Comparison of ENCODE assay signal across 8 cellular contexts in genomic region chr4:6270691-6271121, GRCh38. TPM values are rescaled to one million over a fixed set of nuclear protein-coding genes. Genes with fewer than 3 reads are reported as not detected.
A peak's percentile ranks its signal among the peaks of the same experiment; 100 is the strongest.
DNase-seq lines count a peak whose midpoint lies in the region; ATAC-seq, FAIRE-seq and TF ChIP-seq lines count a peak whose summit lies in the region.

No MANE protein-coding gene starts in this region.

- H3K36me3 ChIP-seq in ascending aorta = no peaks in the 10 kb centered on the region
- H3K36me3 ChIP-seq in kidney (ENCODE audit: control insufficient read depth in 1 of 2, insufficient read depth in 2 of 2, low read length in 2 of 2) = no peaks in the 10 kb centered on the region
- H3K36me3 ChIP-seq in thoracic aorta = no peaks in the 10 kb centered on the region

- H3K27me3 ChIP-seq in ascending aorta = no peaks in the 10 kb centered on the region
- no peaks in the 10 kb centered on the region for H3K27me3 ChIP-seq in thoracic aorta (replicated peaks; ENCODE audit: insufficient read depth)

- ATAC-seq in thoracic aorta (ENCODE audit: insufficient number of reproducible peaks, low FRiP score, low read depth) = no peak
- ATAC-seq in HG02885 (IDR thresholded peaks at IDR 0.05; ENCODE audit: poor library complexity, unreplicated experiment) = no peak

- no peak overlapping the region for H3K27ac Mint-ChIP-seq in T-helper 2 cell treated with Interferon-gamma antibody and Interleukin-4, amounts not matched to agents 5 μg/mL and 100 μg/mL, for 36 hours

- H3K9me3 Mint-ChIP-seq in T-helper 2 cell treated with Interferon-gamma antibody and Interleukin-4, amounts not matched to agents 5 μg/mL and 100 μg/mL, for 36 hours = no peaks in the 10 kb centered on the region

- peak overlapping the region; percentile 41 to 49 for H3K9ac ChIP-seq in kidney (ENCODE audit: low read length in 2 of 2)

- no peaks in the 10 kb centered on the region for H3K9me3 ChIP-seq in ascending aorta
- H3K9me3 ChIP-seq in kidney (ENCODE audit: control insufficient read depth in 1 of 2, low read length in 2 of 2) = no peaks in the 10 kb centered on the region
- H3K9me3 ChIP-seq in thoracic aorta = no peaks in the 10 kb centered on the region

- no peak for DNase-seq in T-helper 2 cell treated with Interferon-gamma antibody and Interleukin-4, amounts not matched to agents 5 μg/mL and 100 μg/mL, for 36 hours (ENCODE audit: low spot score)
- DNase-seq in T-helper 2 cell (no peak), ascending aorta (ENCODE audit: low spot score in 2 of 2) (no peak), kidney (peak; percentile 63), thoracic aorta (ENCODE audit: low spot score) (no peak), DMS153 (lab: John Stamatoyannopoulos, UW) (no peak), SHP77 (lab: John Stamatoyannopoulos, UW) (no peak)

- intact Hi-C loops in ascending aorta (cut with DNase I) (loop anchor here (1.0 to 10.0 kb wide), 4 partner anchors 11 to 1276 kb away; partner anchors contain the start of gene MAN2B2), kidney (cut with DNase I) (no loop called here)

- FAIRE-seq in kidney (lab: Jason Lieb, UNC) = no peak

- peak overlapping the region; percentile 82 to 95 for H3K4me3 ChIP-seq in ascending aorta
- peak overlapping the region; percentile 19 to 80 for H3K4me3 ChIP-seq in kidney (ENCODE audit: low read length in 2 of 2)
- peak overlapping the region; percentile 83 for H3K4me3 ChIP-seq in thoracic aorta

- peaks cover 14% of the 10 kb centered on the region for H3K4me1 Mint-ChIP-seq in T-helper 2 cell treated with Interferon-gamma antibody and Interleukin-4, amounts not matched to agents 5 μg/mL and 100 μg/mL, for 36 hours (ENCODE audit: low read depth)

- peaks cover 25 to 44% of the 10 kb centered on the region in 2 donors for H3K4me1 ChIP-seq in ascending aorta
- peaks cover 6 to 18% of the 10 kb centered on the region in 2 donors for H3K4me1 ChIP-seq in kidney (ENCODE audit: control insufficient read depth in 1 of 2, insufficient read depth in 1 of 2, low read depth in 1 of 2, low read length in 2 of 2)
- peaks cover 42 to 60% of the 10 kb centered on the region in 2 donors for H3K4me1 ChIP-seq in thoracic aorta (ENCODE audit: control insufficient read depth in 1 of 2, low read depth in 2 of 2)

- no peaks in the 10 kb centered on the region for H3K36me3 Mint-ChIP-seq in T-helper 2 cell treated with Interferon-gamma antibody and Interleukin-4, amounts not matched to agents 5 μg/mL and 100 μg/mL, for 36 hours (ENCODE audit: low read depth)

- H3K4me3 Mint-ChIP-seq in T-helper 2 cell treated with Interferon-gamma antibody and Interleukin-4, amounts not matched to agents 5 μg/mL and 100 μg/mL, for 36 hours = peak overlapping the region; percentile 76

- H3K27me3 Mint-ChIP-seq in T-helper 2 cell treated with Interferon-gamma antibody and Interleukin-4, amounts not matched to agents 5 μg/mL and 100 μg/mL, for 36 hours (ENCODE audit: low read depth) = peaks cover 40% of the 10 kb centered on the region

- H3K27ac ChIP-seq in ascending aorta = peak overlapping the region; percentile 87
- peak overlapping the region in 1 of 2 donors; percentile 28 for H3K27ac ChIP-seq in kidney (ENCODE audit: low read depth in 2 of 2, low read length in 2 of 2)
- H3K27ac ChIP-seq in thoracic aorta = peak overlapping the region; percentile 92 to 96

- TF ChIP-seq CTCF in ascending aorta (IDR thresholded peaks at IDR 0.05) = no peak
- no peak for TF ChIP-seq CTCF in kidney (IDR thresholded peaks at IDR 0.05; ENCODE audit: borderline replicate concordance, extremely low read depth, insufficient read depth)
- no peak for TF ChIP-seq CTCF in thoracic aorta (IDR thresholded peaks at IDR 0.05)

RNA-seq across cellular contexts. Expression of gene WFS1, which starts 1.1 kb away (rescaled TPM):
- total RNA-seq in ascending aorta = 166 TPM
- 31.4 TPM for total RNA-seq in kidney
- polyA plus RNA-seq in kidney (ENCODE audit: insufficient read depth, low read depth, low replicate concordance) = 20.8 TPM
- 100 to 1,000 TPM in 1 of 2 donors, 10 to 100 TPM in 1; 77.9 to 131 TPM for total RNA-seq in thoracic aorta
